ENCODE assay signal across 8 cellular contexts in the genomic region with DNA sequence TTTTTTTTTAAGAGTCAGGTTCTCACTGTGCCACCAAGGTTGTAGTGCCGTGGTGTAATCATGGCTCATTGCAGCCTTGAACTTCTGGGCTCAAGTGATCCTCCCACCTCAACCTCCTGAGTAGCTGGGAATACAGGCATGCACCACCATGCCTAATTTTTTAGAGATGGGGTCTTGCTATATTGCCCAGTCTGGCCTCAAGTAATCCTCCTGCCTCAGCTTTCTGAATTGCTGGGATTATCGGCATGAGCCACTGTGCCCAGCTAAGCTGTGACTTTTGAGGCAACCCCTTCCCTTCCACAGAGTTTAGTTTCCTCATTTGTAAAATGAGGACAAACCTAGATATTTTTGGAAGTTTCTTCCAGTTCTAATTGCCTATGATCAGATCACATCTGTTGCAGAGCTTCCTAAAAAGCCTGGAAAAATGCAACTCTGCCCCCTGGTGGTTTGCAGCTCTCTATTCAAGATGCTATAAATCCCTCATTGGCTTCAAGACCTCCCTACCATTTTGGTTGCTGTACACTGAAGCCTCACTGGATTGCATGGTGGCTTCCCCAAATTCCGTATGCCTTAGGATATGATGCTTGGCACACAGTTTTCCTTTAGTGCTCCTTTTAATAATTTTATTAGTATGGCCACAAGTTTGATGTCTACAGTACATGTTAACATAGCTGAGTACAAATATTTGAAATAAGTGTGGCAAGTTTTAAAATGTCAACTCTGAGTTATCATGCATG. TPM values are rescaled to one million over a fixed set of nuclear protein-coding genes. Genes with fewer than 3 reads are reported as not detected.
DNase-seq lines count a peak whose midpoint lies in the region; ATAC-seq, FAIRE-seq and TF ChIP-seq lines count a peak whose summit lies in the region.

No MANE protein-coding gene starts in this region.

- H3K4me3 Mint-ChIP-seq in naive B cell: no peak overlapping the region

- no TSS peak for BruUV-seq in endothelial cell of umbilical vein (replicated peaks; lab: Mats Ljungman, UMichigan)

- no peaks in the 10 kb centered on the region for H3K27me3 Mint-ChIP-seq in naive B cell

- ATAC-seq in naive B cell (ENCODE audit: low read depth in 2 of 2): peak; percentile 50 to 72
- ATAC-seq in HG02884 (IDR thresholded peaks at IDR 0.05; ENCODE audit: unreplicated experiment): no peak

- no peaks in the 10 kb centered on the region for H3K9me3 Mint-ChIP-seq in naive B cell

- no peak overlapping the region for H3K4me2 ChIP-seq in endothelial cell of umbilical vein (ENCODE audit: insufficient read depth, low read length)

- no peak overlapping the region for H3K9ac ChIP-seq in endothelial cell of umbilical vein (replicated peaks; ENCODE audit: extremely low read depth, insufficient read depth, low read length)

- H3K9me3 ChIP-seq in endothelial cell of umbilical vein (replicated peaks; ENCODE audit: control insufficient read depth, insufficient read depth, low read length): no peaks in the 10 kb centered on the region

- H2AFZ ChIP-seq in endothelial cell of umbilical vein (ENCODE audit: low read depth, low read length): no peak overlapping the region

- TF ChIP-seq CTCF in BJ (IDR thresholded peaks at IDR 0.05; ENCODE audit: insufficient read depth, low read depth, low read length): peak; percentile 82
- TF ChIP-seq CTCF in HFF-Myc (IDR thresholded peaks at IDR 0.05; ENCODE audit: low read depth, low read length, missing control alignments): peak; percentile 81
- peak; percentile 71 to 77 for TF ChIP-seq CTCF in endothelial cell of umbilical vein (IDR thresholded peaks at IDR 0.05; ENCODE audit: extremely low read depth in 1 of 2, insufficient read depth in 1 of 2, low read depth in 1 of 2, low read length in 2 of 2)

- H3K4me3 ChIP-seq in BJ (ENCODE audit: low read depth, low read length) (no peak overlapping the region), HFF-Myc (replicated peaks; ENCODE audit: low read depth, low read length) (no peak overlapping the region), endothelial cell of umbilical vein (replicated peaks in 1 of 3; ENCODE audit: insufficient read depth in 1 of 3, low read depth in 1 of 3, low read length in 3 of 3) (no peak overlapping the region)

- H3K36me3 ChIP-seq in BJ (ENCODE audit: control insufficient read depth, insufficient read depth, low read length) (peaks cover 6% of the 10 kb centered on the region; the same call in 1 of the 2 replicates), endothelial cell of umbilical vein (ENCODE audit: control insufficient read depth in 2 of 2, extremely low read depth in 1 of 2, insufficient read depth in 2 of 2, low read length in 2 of 2) (peaks cover 2 to 9% of the 10 kb centered on the region in 2 experiments)

- peaks cover 20 to 24% of the 10 kb centered on the region in 2 donors for H3K36me3 Mint-ChIP-seq in naive B cell

- dilution Hi-C loops in endothelial cell of umbilical vein (cut with MboI; ENCODE audit: extremely low pct_ligation_motif_present, low sequenced_read_pairs): no loop called here

- no peaks in the 10 kb centered on the region for H4K20me1 ChIP-seq in endothelial cell of umbilical vein (replicated peaks; ENCODE audit: control insufficient read depth, extremely low read depth, insufficient read depth, low read length)

- DNase-seq in BJ (ENCODE audit: low read depth) (no peak), HFF-Myc (ENCODE audit: extremely low read depth, low read depth) (peak; percentile 69), NOMO-1 (lab: John Stamatoyannopoulos, UW; ENCODE audit: unreplicated experiment in 2 of 2) (peak; percentile 22 to 56), endothelial cell of umbilical vein (ENCODE audit: low read depth, low spot score) (peak; percentile 73), naive B cell (peak; percentile 55)
- DNase-seq in activated CD8-positive, alpha-beta memory T cell treated with anti-CD3 and anti-CD28 coated beads for 24 hours: peak; percentile 75
- DNase-seq in stimulated activated naive CD4-positive, alpha-beta T cell treated with Interleukin-2 at 50 U/mL for 16 hours (lab: John Stamatoyannopoulos, UW): peak; percentile 56

- CTCF ChIA-PET in BJ (lab: Yijun Ruan, JAX) (interaction anchor here (0.5 to 3.6 kb wide), 14 partner anchors 10 to 519 kb away, joined by 3 to 28 read pairs (median 4); a partner anchor contains a TSS), endothelial cell of umbilical vein (lab: Charles Lee) (interaction anchor here (0.6 to 3.4 kb wide), 45 partner anchors 9 to 702 kb away, joined by 3 to 71 read pairs (median 4); a partner anchor contains a TSS)

- FAIRE-seq in endothelial cell of umbilical vein (lab: Jason Lieb, UNC): peak; percentile 88

- POLR2A ChIA-PET in BJ (lab: Charles Lee): interaction anchor here (0.6 kb wide), 1 partner anchor 11 kb away, joined by 5 read pairs; no protein-coding TSS in a partner anchor
- POLR2A ChIA-PET in endothelial cell of umbilical vein (lab: Charles Lee): interaction anchor here (0.5 kb wide), 1 partner anchor 417 kb away, joined by 5 read pairs; no protein-coding TSS in a partner anchor

- intact Hi-C loops in endothelial cell of umbilical vein (cut with micrococcal nuclease): loop anchor here (1.0 to 5.0 kb wide), 4 partner anchors 100 to 416 kb away; no protein-coding TSS in a partner anchor

- H3K4me1 Mint-ChIP-seq in naive B cell: no peaks in the 10 kb centered on the region

- no peak for TF ChIP-seq POLR2A in endothelial cell of umbilical vein (IDR thresholded peaks at IDR 0.05; ENCODE audit: low read depth, low read length)

- peak overlapping the region in 1 of 6 donors; percentile 32 for H3K27ac Mint-ChIP-seq in naive B cell

- H3K4me1 ChIP-seq in endothelial cell of umbilical vein (ENCODE audit: control insufficient read depth, extremely low read depth, insufficient read depth, low read length): peaks cover 7% of the 10 kb centered on the region

- no peaks in the 10 kb centered on the region for H3K79me2 ChIP-seq in endothelial cell of umbilical vein (ENCODE audit: control insufficient read depth, insufficient read depth, low read length)

- no peak overlapping the region for H3K27ac ChIP-seq in endothelial cell of umbilical vein (ENCODE audit: insufficient read depth, low read depth, low read length)

- H3K9me1 ChIP-seq in endothelial cell of umbilical vein (replicated peaks; ENCODE audit: control insufficient read depth, extremely low read depth, insufficient read depth, low read length): no peaks in the 10 kb centered on the region

- H3K27me3 ChIP-seq in BJ (ENCODE audit: control insufficient read depth, insufficient read depth, low read length) (no peaks in the 10 kb centered on the region), endothelial cell of umbilical vein (ENCODE audit: control insufficient read depth in 2 of 2, insufficient read depth in 2 of 2, low read length in 2 of 2) (no peaks in the 10 kb centered on the region)

TF ChIP-seq in endothelial cell of umbilical vein, 7 proteins besides CTCF, POLR2A, EP300 and RAD21 (continues in another document):
- TF ChIP-seq EZH2 (IDR thresholded peaks at IDR 0.05; ENCODE audit: borderline replicate concordance, low read depth, low read length, severe bottlenecking): no peak
- no peak for TF ChIP-seq POLR2AphosphoS5 (IDR thresholded peaks at IDR 0.05; ENCODE audit: insufficient read depth, low read depth, low read length)
- TF ChIP-seq GATA2 (IDR thresholded peaks at IDR 0.05; ENCODE audit: insufficient read depth, insufficient read length, low read depth, low read length): no peak
- no peak for TF ChIP-seq FOS (IDR thresholded peaks at IDR 0.05; ENCODE audit: borderline replicate concordance, insufficient read depth, low read length)

RNA-seq across cellular contexts. Expression of a gene that starts 19.3 kb away (rescaled TPM):
- 39.7 and 52.0 TPM in 2 replicates for polyA plus RNA-seq in BJ (2011; rRNA removed)
- 11.9 and 14.9 TPM in 2 replicates for polyA minus RNA-seq in BJ (2011; rRNA and poly(A)+ RNA removed)
- total RNA-seq in endothelial cell of umbilical vein: 50.5 and 51.5 TPM in 2 replicates
- 32.9 and 34.9 TPM in 2 replicates for polyA plus RNA-seq in endothelial cell of umbilical vein
- polyA plus RNA-seq in endothelial cell of umbilical vein (2011; cell fraction: cytosol; rRNA removed): 40.5 and 46.7 TPM in 2 replicates
- 17.8 and 23.6 TPM in 2 replicates for polyA plus RNA-seq in endothelial cell of umbilical vein (2011; cell fraction: nucleus; rRNA removed)
- polyA plus RNA-seq in endothelial cell of umbilical vein (2012): 64.9 and 87.5 TPM in 2 replicates
- polyA minus RNA-seq in endothelial cell of umbilical vein: 23.2 and 26.1 TPM in 2 replicates
- 24.1 TPM for polyA minus RNA-seq in endothelial cell of umbilical vein (2011; cell fraction: cytosol; rRNA and poly(A)+ RNA removed)
- polyA minus RNA-seq in endothelial cell of umbilical vein (2011; cell fraction: nucleus; rRNA and poly(A)+ RNA removed): 9.9 and 12.9 TPM in 2 replicates
- polyA plus RNA-seq in naive B cell (ENCODE audit: low read depth in 6 of 6): 10 to 100 TPM; 25.2 to 36.3 (median 28.2) TPM

RNA-seq across cellular contexts. Expression of a gene that starts 21.2 kb away (rescaled TPM):
- polyA plus RNA-seq in BJ (2011; rRNA removed): 2.6 and 5.6 TPM in 2 replicates
- 1.7 and 2.7 TPM in 2 replicates for polyA minus RNA-seq in BJ (2011; rRNA and poly(A)+ RNA removed)
- 16.5 and 24.5 TPM in 2 replicates for total RNA-seq in endothelial cell of umbilical vein
- polyA plus RNA-seq in endothelial cell of umbilical vein: 2.5 and 3.7 TPM in 2 replicates
- polyA plus RNA-seq in endothelial cell of umbilical vein (2011; cell fraction: cytosol; rRNA removed): 5.8 and 6.0 TPM in 2 replicates
- polyA plus RNA-seq in endothelial cell of umbilical vein (2011; cell fraction: nucleus; rRNA removed): 7.2 and 10.4 TPM in 2 replicates
- 8.0 and 12.7 TPM in 2 replicates for polyA plus RNA-seq in endothelial cell of umbilical vein (2012)
- polyA minus RNA-seq in endothelial cell of umbilical vein: 4.8 and 6.4 TPM in 2 replicates
- 5.8 TPM for polyA minus RNA-seq in endothelial cell of umbilical vein (2011; cell fraction: cytosol; rRNA and poly(A)+ RNA removed)
- 6.6 and 11.9 TPM in 2 replicates for polyA minus RNA-seq in endothelial cell of umbilical vein (2011; cell fraction: nucleus; rRNA and poly(A)+ RNA removed)
- polyA plus RNA-seq in naive B cell (ENCODE audit: low read depth in 6 of 6): 10 to 100 TPM in 2 of 6 donors, 1 to 10 TPM in 4; 5.1 to 12.6 (median 9.6) TPM

RNA-seq across cellular contexts. Expression of a gene that starts 52.9 kb away (rescaled TPM):
- polyA plus RNA-seq in BJ (2011; rRNA removed): 40.1 and 83.2 TPM in 2 replicates
- polyA minus RNA-seq in BJ (2011; rRNA and poly(A)+ RNA removed): 72.0 and 82.5 TPM in 2 replicates
- total RNA-seq in endothelial cell of umbilical vein: 80.2 and 91.1 TPM in 2 replicates
- polyA plus RNA-seq in endothelial cell of umbilical vein: 43.7 and 49.1 TPM in 2 replicates
- polyA plus RNA-seq in endothelial cell of umbilical vein (2011; cell fraction: cytosol; rRNA removed): 43.0 and 54.1 TPM in 2 replicates
- polyA plus RNA-seq in endothelial cell of umbilical vein (2011; cell fraction: nucleus; rRNA removed): 79.7 and 86.1 TPM in 2 replicates
- 50.2 and 54.4 TPM in 2 replicates for polyA plus RNA-seq in endothelial cell of umbilical vein (2012)
- 131 and 172 TPM in 2 replicates for polyA minus RNA-seq in endothelial cell of umbilical vein
- 6.9 TPM for polyA minus RNA-seq in endothelial cell of umbilical vein (2011; cell fraction: cytosol; rRNA and poly(A)+ RNA removed)
- 127 and 144 TPM in 2 replicates for polyA minus RNA-seq in endothelial cell of umbilical vein (2011; cell fraction: nucleus; rRNA and poly(A)+ RNA removed)
- 10 to 100 TPM; 31.1 to 38.6 (median 33.8) TPM for polyA plus RNA-seq in naive B cell (ENCODE audit: low read depth in 6 of 6)
